In the genomic region with DNA sequence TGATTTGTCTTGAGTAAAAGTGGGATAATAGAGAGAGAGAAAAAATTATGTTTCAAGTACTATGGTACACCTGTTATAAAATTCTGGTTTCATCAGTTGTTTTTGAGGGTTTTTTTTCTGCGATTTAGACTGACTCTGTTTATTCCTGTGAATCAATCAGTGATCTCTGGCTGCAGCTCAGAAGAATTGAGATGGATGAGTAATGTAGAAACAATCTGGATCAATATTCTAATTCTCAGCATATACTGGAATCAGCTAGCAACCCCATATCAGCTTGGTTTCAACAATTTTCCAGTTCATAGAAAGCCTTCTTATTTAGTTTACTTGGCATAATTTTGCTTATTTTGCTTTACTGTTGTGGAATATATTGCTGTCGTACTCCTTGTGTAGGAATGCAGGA, we compare ENCODE assay signal across 22 cellular contexts. TPM values are rescaled to one million over a fixed set of nuclear protein-coding genes. Genes with fewer than 3 reads are reported as not detected.
A peak's percentile ranks its signal among the peaks of the same experiment; 100 is the strongest.
DNase-seq lines count a peak whose midpoint lies in the region; ATAC-seq, FAIRE-seq and TF ChIP-seq lines count a peak whose summit lies in the region.
"Had no signal": no experiment of that assay in that cellular context is flagged by ENCODE, and none has a peak within 500 bp of the region (broad histone marks: within the 10 kb centered on the region; RNA-seq: fewer than 3 reads in every experiment).

No MANE protein-coding gene starts in this region.

- no peak overlapping the region; the same call in 1 of the 2 replicates for H2BK120ac ChIP-seq in IMR-90 (ENCODE audit: low read depth, low read length)
- no peak overlapping the region for H2BK120ac ChIP-seq in H9 (ENCODE audit: low read depth, low read length, poor library complexity, severe bottlenecking)

- no peak overlapping the region for H3K4me3 Mint-ChIP-seq in H9
- H3K4me3 Mint-ChIP-seq: CD14-positive monocyte; CD4-positive, alpha-beta memory T cell; CD4-positive, CD25-positive, alpha-beta regulatory T cell; CD8-positive, alpha-beta memory T cell had no signal

- no peak overlapping the region for H4K8ac ChIP-seq in IMR-90 (ENCODE audit: low read depth in 2 of 2, low read length in 2 of 2)
- H4K8ac ChIP-seq in H9 (replicated peaks; ENCODE audit: insufficient read length, low read depth, low read length): no peak overlapping the region

- H3K27ac Mint-ChIP-seq in H9: no peak overlapping the region
- H3K27ac Mint-ChIP-seq: CD4-positive, alpha-beta memory T cell; CD4-positive, CD25-positive, alpha-beta regulatory T cell; CD8-positive, alpha-beta memory T cell had no signal

- no peak overlapping the region for H3K23ac ChIP-seq in IMR-90 (ENCODE audit: low read depth, low read length)
- no peak overlapping the region for H3K23ac ChIP-seq in H9 (ENCODE audit: insufficient read length, low read depth, low read length)

- peaks cover 4 to 8% (median 5%) of the 10 kb centered on the region in 3 experiments; a peak in 4 of 7 replicates for H3K36me3 Mint-ChIP-seq in H9 (ENCODE audit: insufficient read depth in 1 of 3, low read depth in 3 of 3)
- H3K36me3 Mint-ChIP-seq: CD14-positive monocyte; CD4-positive, alpha-beta memory T cell; CD4-positive, CD25-positive, alpha-beta regulatory T cell; CD8-positive, alpha-beta memory T cell had no signal

- H2BK20ac ChIP-seq in IMR-90 (ENCODE audit: low read depth, low read length): no peak overlapping the region
- H2BK20ac ChIP-seq in H9 (ENCODE audit: low read depth, low read length, poor library complexity, severe bottlenecking): no peak overlapping the region

- intact Hi-C loops in IMR-90 (cut with micrococcal nuclease): loop anchor here (10.0 kb wide), 1 partner anchor 101 kb away; no protein-coding TSS in a partner anchor
- intact Hi-C loops in HepG2 (cut with micrococcal nuclease; ENCODE audit: unreplicated experiment): no loop called here

- no peak for DNase-seq in IMR-90
- DNase-seq in fibroblast of gingiva (ENCODE audit: low read depth): peak; percentile 22
- no peak for DNase-seq in HepG2 (ENCODE audit: low spot score)
- no peak for DNase-seq in effector CD8-positive, alpha-beta T cell (lab: John Stamatoyannopoulos, UW)
- DNase-seq in H9: no peak
- DNase-seq: 8988T; ACHN; BE2C; C1 segment of cervical spinal cord; CD4-positive, alpha-beta memory T cell; CD4-positive, CD25-positive, alpha-beta regulatory T cell; CD8-positive, alpha-beta memory T cell; COR-L47; DMS79 treated with DMSO at 0.1 percent for 48 hours; GF-D8 had no signal

- H2BK15ac ChIP-seq in IMR-90 (ENCODE audit: low read depth, low read length) (no peak overlapping the region), H9 (ENCODE audit: low read depth, low read length) (no peak overlapping the region)

- H3K79me1 ChIP-seq in IMR-90 (ENCODE audit: low read depth in 1 of 2, low read length in 2 of 2) (peaks cover 10 to 34% of the 10 kb centered on the region in 2 experiments), H9 (ENCODE audit: insufficient read depth, low read depth, low read length, poor library complexity, severe bottlenecking) (no peaks in the 10 kb centered on the region)

- H2AK5ac ChIP-seq in IMR-90 (ENCODE audit: low read depth, low read length): no peak overlapping the region
- no peak overlapping the region for H2AK5ac ChIP-seq in H9 (ENCODE audit: insufficient read length, low read length)

- H3K23me2 ChIP-seq in H9 (ENCODE audit: insufficient read length, low read depth, low read length, poor library complexity, severe bottlenecking): no peaks in the 10 kb centered on the region

- TF ChIP-seq CTCF in IMR-90 (conservative IDR thresholded peaks at IDR 0.05; ENCODE audit: low read depth, low read length) (no peak), HepG2 (CRISPR knock-in tag; IDR thresholded peaks at IDR 0.05) (no peak), H9 (conservative IDR thresholded peaks at IDR 0.05) (no peak)

- H4K20me1 ChIP-seq in IMR-90 (ENCODE audit: insufficient read depth, low read length) (no peaks in the 10 kb centered on the region), HepG2 (ENCODE audit: insufficient read depth, low read length) (no peaks in the 10 kb centered on the region), H9 (ENCODE audit: control insufficient read depth, insufficient read depth, insufficient read length) (no peaks in the 10 kb centered on the region)
- H4K20me1 ChIP-seq: BLaER1 had no signal

- H3K4me2 ChIP-seq in IMR-90 (ENCODE audit: low read depth, low read length) (no peak overlapping the region), HepG2 (ENCODE audit: low read depth, low read length) (no peak overlapping the region), H9 (ENCODE audit: insufficient read depth, insufficient read length, low read length) (no peak overlapping the region)
- H3K4me2 ChIP-seq: BLaER1 had no signal

- ATAC-seq in IMR-90 (ENCODE audit: low read depth) (no peak), HepG2 (no peak), HG03196 (IDR thresholded peaks at IDR 0.05; ENCODE audit: unreplicated experiment) (no peak)

- H3K9me3 ChIP-seq in IMR-90 (ENCODE audit: control insufficient read depth, insufficient read depth, low read length) (no peaks in the 10 kb centered on the region; the same call in 1 of the 2 replicates), HepG2 (ENCODE audit: low read length) (no peaks in the 10 kb centered on the region), H9 (ENCODE audit: control insufficient read depth, low read depth, low read length) (no peaks in the 10 kb centered on the region)
- H3K9me3 ChIP-seq: BE2C had no signal

- H3K18ac ChIP-seq in IMR-90 (ENCODE audit: low read depth, low read length): peak overlapping the region; percentile 77; the same call in 1 of the 2 replicates
- H3K18ac ChIP-seq in H9 (ENCODE audit: insufficient read length, low read depth, low read length): no peak overlapping the region

- H3K4me1 ChIP-seq in IMR-90 (ENCODE audit: control insufficient read depth, insufficient read depth, low read length) (peaks cover 25% of the 10 kb centered on the region), HepG2 (ENCODE audit: insufficient read depth, low read length) (no peaks in the 10 kb centered on the region), H9 (ENCODE audit: insufficient read depth, low read length) (no peaks in the 10 kb centered on the region)
- H3K4me1 ChIP-seq: BE2C, BLaER1 had no signal

- peaks cover 1% of the 10 kb centered on the region; the same call in 1 of the 2 replicates for H3K27me3 Mint-ChIP-seq in H9 (ENCODE audit: low read depth)

- H3K9me3 Mint-ChIP-seq in H9: peaks cover 17 to 40% of the 10 kb centered on the region in 2 experiments

- H3K27me3 ChIP-seq in IMR-90 (ENCODE audit: control insufficient read depth, insufficient read depth, low read length) (no peaks in the 10 kb centered on the region), HepG2 (ENCODE audit: control insufficient read depth in 1 of 2, insufficient read depth in 2 of 2, low read length in 2 of 2) (no peaks in the 10 kb centered on the region), H9 (ENCODE audit: insufficient read depth, low read length) (no peaks in the 10 kb centered on the region)
- H3K27me3 ChIP-seq: BE2C, BLaER1 had no signal

- TF ChIP-seq EP300 in HepG2 (IDR thresholded peaks at IDR 0.05; ENCODE audit: low read depth in 2 of 2, low read length in 2 of 2) (no peak), HepG2 (CRISPR knock-in tag; IDR thresholded peaks at IDR 0.05; ENCODE audit: borderline replicate concordance) (no peak)

- no peak overlapping the region for H2BK5ac ChIP-seq in IMR-90 (ENCODE audit: low read depth, low read length, poor library complexity, severe bottlenecking)
- no peak overlapping the region for H2BK5ac ChIP-seq in H9 (ENCODE audit: insufficient read length, low read length)

- no TSS peak for BruUV-seq in IMR-90 (replicated peaks; lab: Mats Ljungman, UMichigan)
- no TSS peak for BruUV-seq in HepG2 (replicated peaks; lab: Mats Ljungman, UMichigan)

- no peak for TF ChIP-seq RAD21 in IMR-90 (IDR thresholded peaks at IDR 0.05; ENCODE audit: low read length)
- TF ChIP-seq RAD21 in HepG2 (CRISPR knock-in tag; IDR thresholded peaks at IDR 0.05): no peak

- peaks cover 0 to 6% of the 10 kb centered on the region in 2 experiments; a peak in 1 of 4 replicates for H3K4me1 Mint-ChIP-seq in H9
- H3K4me1 Mint-ChIP-seq: CD14-positive monocyte; CD4-positive, alpha-beta memory T cell; CD4-positive, CD25-positive, alpha-beta regulatory T cell; CD8-positive, alpha-beta memory T cell had no signal

- H3K9ac ChIP-seq in IMR-90 (ENCODE audit: low read depth, low read length) (no peak overlapping the region), HepG2 (ENCODE audit: insufficient read depth, low read depth, low read length) (no peak overlapping the region), H9 (ENCODE audit: extremely low read depth, insufficient read length, low read length) (no peak overlapping the region)
- H3K9ac ChIP-seq: BLaER1 had no signal

- H4K91ac ChIP-seq in IMR-90 (ENCODE audit: insufficient read depth, low read depth, low read length) (no peak overlapping the region), H9 (ENCODE audit: insufficient read length, low read depth, low read length) (no peak overlapping the region)

- dilution Hi-C loops in IMR-90 (cut with HindIII; ENCODE audit: low sequenced_read_pairs, unreplicated experiment): no loop called here

- H3K14ac ChIP-seq in IMR-90 (replicated peaks; ENCODE audit: low read depth, low read length) (no peak overlapping the region), H9 (ENCODE audit: insufficient read depth, low read length) (no peak overlapping the region)

- H3K79me2 ChIP-seq in HepG2 (ENCODE audit: insufficient read depth, low read length) (no peaks in the 10 kb centered on the region), H9 (ENCODE audit: insufficient read depth, low read length) (no peaks in the 10 kb centered on the region)

- WGBS in IMR-90 (ENCODE audit: extremely low coverage in 2 of 2, insufficient read length in 1 of 2), 2 experiments: no CpG with 5 or more reads among the region's 2 CpGs
- 15% methylated on average over 2 of the region's 2 CpGs for WGBS in HepG2 (ENCODE audit: low lambda C conversion rate)
- WGBS in H9 (ENCODE audit: extremely low coverage, insufficient read length, low lambda C conversion rate): no CpG with 5 or more reads among the region's 2 CpGs

- no peak overlapping the region for H3T11ph ChIP-seq in H9 (ENCODE audit: low read length)

- no peak overlapping the region for H2BK12ac ChIP-seq in H9 (ENCODE audit: insufficient read length, low read depth, low read length)

- CTCF ChIA-PET in IMR-90 (lab: Yijun Ruan, JAX) (no interaction called here), HepG2 (lab: Yijun Ruan, JAX; ENCODE audit: low intra/inter-chr PET ratio, low total read pairs) (no interaction called here)

- no peak overlapping the region for H2AK9ac ChIP-seq in IMR-90 (replicated peaks; ENCODE audit: low read depth, low read length, poor library complexity)

- H3K4ac ChIP-seq in IMR-90 (ENCODE audit: low read depth, low read length) (no peak overlapping the region), H9 (ENCODE audit: low read depth, low read length) (no peak overlapping the region)

- H4K5ac ChIP-seq in IMR-90 (ENCODE audit: low read depth, low read length) (no peak overlapping the region), H9 (ENCODE audit: insufficient read length, low read depth, low read length) (no peak overlapping the region)

- H3K36me3 ChIP-seq in IMR-90 (ENCODE audit: control insufficient read depth, insufficient read depth, low read length) (no peaks in the 10 kb centered on the region), HepG2 (replicated peaks in 1 of 2; ENCODE audit: control insufficient read depth in 1 of 2, insufficient read depth in 2 of 2, low read length in 2 of 2) (no peaks in the 10 kb centered on the region)
- H3K36me3 ChIP-seq: BLaER1 had no signal

- FAIRE-seq in HepG2 (lab: Jason Lieb, UNC): no peak
- FAIRE-seq: D721Med, G401.6, GM12891, GM19239 had no signal

- H3K56ac ChIP-seq in IMR-90 (ENCODE audit: extremely low read depth, insufficient read depth, low read length): no peak overlapping the region
- H3K56ac ChIP-seq in H9 (ENCODE audit: insufficient read length, low read depth, low read length): no peak overlapping the region

- POLR2A ChIA-PET in IMR-90 (lab: Charles Lee; ENCODE audit: unreplicated experiment) (no interaction called here), HepG2 (lab: Yijun Ruan, JAX) (no interaction called here)

- 0 out of 2 replicates have a peak, but pooled peaks cover 4% of the 10 kb centered on the region for H3K9me1 ChIP-seq in IMR-90 (ENCODE audit: insufficient read depth, low read length)

- H3K4me3 ChIP-seq in IMR-90 (ENCODE audit: insufficient read depth, low read depth, low read length) (no peak overlapping the region), HepG2 (replicated peaks in 1 of 3; ENCODE audit: insufficient read depth in 1 of 3, low read depth in 2 of 3, low read length in 3 of 3) (no peak overlapping the region)
- H3K4me3 ChIP-seq: BLaER1 had no signal

- H3K27ac ChIP-seq in IMR-90 (ENCODE audit: insufficient read depth, low read length): no peak overlapping the region
- no peak overlapping the region for H3K27ac ChIP-seq in HepG2 (ENCODE audit: extremely low read length, insufficient read depth, low read length)
- no peak overlapping the region for H3K27ac ChIP-seq in H9 (ENCODE audit: insufficient read length, low read depth, low read length)
- H3K27ac ChIP-seq: BLaER1 had no signal

- in situ Hi-C loops in IMR-90 (cut with MboI; ENCODE audit: low sequenced_read_pairs) (no loop called here), HepG2 (cut with HindIII; ENCODE audit: extremely low pct_ligation_motif_present, low pct_unique_long_range_greater_than_20kb) (no loop called here)

- no peak for TF ChIP-seq POLR2A in IMR-90 (IDR thresholded peaks at IDR 0.05; ENCODE audit: low read depth, low read length)
- no peak for TF ChIP-seq POLR2A in HepG2 (IDR thresholded peaks at IDR 0.05; ENCODE audit: insufficient read depth in 1 of 2, low read depth in 2 of 2, low read length in 2 of 2)

- H2AFZ ChIP-seq in IMR-90 (replicated peaks; ENCODE audit: low read length, poor library complexity) (no peak overlapping the region), HepG2 (ENCODE audit: low read length) (no peak overlapping the region), H9 (ENCODE audit: low read length) (no peak overlapping the region)

RNA-seq across cellular contexts. Expression of a gene that starts 43.0 kb away (rescaled TPM):
- 13.3 and 13.9 TPM in 2 replicates for total RNA-seq in IMR-90 (2012; rRNA removed)
- polyA plus RNA-seq in IMR-90 (2012; rRNA removed): 4.5 and 5.9 TPM in 2 replicates
- polyA plus RNA-seq in IMR-90 (2012; cell fraction: cytosol; rRNA removed): 2.0 and 2.7 TPM in 2 replicates
- polyA plus RNA-seq in IMR-90 (2012; cell fraction: nucleus; rRNA removed; ENCODE audit: low replicate concordance): 7.7 and 10.1 TPM in 2 replicates
- total RNA-seq in HepG2 (2016; rRNA removed; fragmentation: Illumina TruSeq; extraction: Trizol): 0.89 and 1.1 TPM in 2 replicates
- 0.26 and 0.71 TPM in 2 replicates for total RNA-seq in HepG2 (2016; cell fraction: cytosol; rRNA removed; fragmentation: Illumina TruSeq; extraction: Trizol; ENCODE audit: low read depth)
- total RNA-seq in HepG2 (2016; cell fraction: insoluble cytoplasmic fraction; rRNA removed; fragmentation: Illumina TruSeq; extraction: Trizol): 0.97 and 1.2 TPM in 2 replicates
- total RNA-seq in HepG2 (2016; cell fraction: membrane; rRNA removed; fragmentation: Illumina TruSeq; extraction: Trizol): 0.38 and 0.49 TPM in 2 replicates
- 0.69 and 1.0 TPM in 2 replicates for total RNA-seq in HepG2 (2016; cell fraction: nucleus; rRNA removed; fragmentation: Illumina TruSeq; extraction: Trizol)
- 0.09 and 0.12 TPM in 2 replicates for polyA plus RNA-seq in HepG2 (2011; rRNA removed)
- 0.07 and 0.10 TPM in 2 replicates for polyA plus RNA-seq in HepG2 (2011; cell fraction: cytosol; rRNA removed)
- polyA plus RNA-seq in HepG2 (2011; cell fraction: nucleus; rRNA removed): 0.39 and 0.42 TPM in 2 replicates
- 0.04 and 0.20 TPM in 2 replicates for polyA plus RNA-seq in HepG2 (2012)
- polyA plus RNA-seq in HepG2 (2016; cell fraction: cytosol; fragmentation: Illumina TruSeq; extraction: Trizol; ENCODE audit: low read depth): 0.06 and 0.20 TPM in 2 replicates
- polyA plus RNA-seq in HepG2 (2016; cell fraction: insoluble cytoplasmic fraction; fragmentation: Illumina TruSeq; extraction: Trizol; ENCODE audit: low read depth): 0.45 and 0.52 TPM in 2 replicates
- 0.11 and 0.20 TPM in 2 replicates for polyA plus RNA-seq in HepG2 (2016; cell fraction: membrane; fragmentation: Illumina TruSeq; extraction: Trizol; ENCODE audit: low read depth)
- polyA plus RNA-seq in HepG2 (2016; cell fraction: nucleus; fragmentation: Illumina TruSeq; extraction: Trizol; ENCODE audit: insufficient read depth, low read depth): 1.3 and 1.7 TPM in 2 replicates
- polyA minus RNA-seq in HepG2 (2011; rRNA and poly(A)+ RNA removed; ENCODE audit: low replicate concordance): 0.36 and 1.1 TPM in 2 replicates
- polyA minus RNA-seq in HepG2 (2011; cell fraction: cytosol; rRNA and poly(A)+ RNA removed): 0.09 and 0.20 TPM in 2 replicates
- polyA minus RNA-seq in HepG2 (2011; cell fraction: nucleus; rRNA and poly(A)+ RNA removed): 0.25 and 0.26 TPM in 2 replicates
- total RNA-seq in H9 (2021): 1.3 and 1.8 TPM in 2 replicates
- total RNA-seq: CD4-positive, CD25-positive, alpha-beta regulatory T cell; CD8-positive, alpha-beta memory T cell had no signal
- polyA plus RNA-seq: CD14-positive monocyte; CD4-positive, alpha-beta memory T cell; CD4-positive, CD25-positive, alpha-beta regulatory T cell; CD8-positive, alpha-beta memory T cell had no signal
